In the genomic region with DNA sequence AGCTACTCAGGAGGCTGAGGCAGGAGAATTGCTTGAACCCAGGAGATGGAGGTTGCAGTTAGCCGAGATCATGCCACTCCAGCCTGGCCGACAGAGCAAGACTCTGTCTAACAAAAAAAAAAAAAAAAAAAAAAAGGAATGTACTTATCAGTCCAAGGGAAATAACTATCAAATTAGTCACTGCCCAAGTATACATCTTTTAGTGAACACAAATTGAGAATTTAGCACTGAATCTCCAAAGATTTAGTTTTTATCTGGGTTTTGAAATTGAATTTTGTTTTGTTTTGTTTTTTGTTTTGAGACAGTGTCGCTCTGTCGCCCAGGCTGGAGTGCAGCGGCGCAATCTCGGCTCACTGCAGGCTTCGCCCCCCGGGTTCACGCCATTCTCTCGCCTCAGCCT, we compare ENCODE assay signal across 9 cellular contexts. TPM values are rescaled to one million over a fixed set of nuclear protein-coding genes. Genes with fewer than 3 reads are reported as not detected.
"Had no signal": no experiment of that assay in that cellular context is flagged by ENCODE, and none has a peak within 500 bp of the region (broad histone marks: within the 10 kb centered on the region; RNA-seq: fewer than 3 reads in every experiment).

No MANE protein-coding gene starts in this region.

RNA-seq across cellular contexts. Expression of gene SPATA31A3, which starts 39.8 kb away (rescaled TPM):
- total RNA-seq: activated B cell treated with CpG ODN at 0.5 μM for 24 hours; activated CD4-positive, alpha-beta memory T cell treated with anti-CD3 and anti-CD28 coated beads for 36 hours; activated naive CD4-positive, alpha-beta T cell treated with anti-CD3 and anti-CD28 coated beads for 36 hours; activated naive CD4-positive, alpha-beta T cell treated with anti-CD3 and anti-CD28 coated beads, Interleukin-2, amount 50 U/mL, for 72 hours; activated T-cell treated with anti-CD3 and anti-CD28 coated beads, Interleukin-2, amount 50 U/mL, for 4 hours; activated T-helper 1 cell treated with anti-CD3 and anti-CD28 coated beads, Interleukin-12 subunit alpha, Interleukin-12 subunit beta, Interleukin-2, Interleukin-4 antibody, amounts not matched to agents 30 ng/mL and 10 ng/mL and 1 ng/mL, durations not matched to agents 14 hours and 24 hours and 36 hours; aorta; cardiac muscle cell; MCF 10A had no signal
